8 cellular contexts compared by ENCODE assay signal in the genomic region with DNA sequence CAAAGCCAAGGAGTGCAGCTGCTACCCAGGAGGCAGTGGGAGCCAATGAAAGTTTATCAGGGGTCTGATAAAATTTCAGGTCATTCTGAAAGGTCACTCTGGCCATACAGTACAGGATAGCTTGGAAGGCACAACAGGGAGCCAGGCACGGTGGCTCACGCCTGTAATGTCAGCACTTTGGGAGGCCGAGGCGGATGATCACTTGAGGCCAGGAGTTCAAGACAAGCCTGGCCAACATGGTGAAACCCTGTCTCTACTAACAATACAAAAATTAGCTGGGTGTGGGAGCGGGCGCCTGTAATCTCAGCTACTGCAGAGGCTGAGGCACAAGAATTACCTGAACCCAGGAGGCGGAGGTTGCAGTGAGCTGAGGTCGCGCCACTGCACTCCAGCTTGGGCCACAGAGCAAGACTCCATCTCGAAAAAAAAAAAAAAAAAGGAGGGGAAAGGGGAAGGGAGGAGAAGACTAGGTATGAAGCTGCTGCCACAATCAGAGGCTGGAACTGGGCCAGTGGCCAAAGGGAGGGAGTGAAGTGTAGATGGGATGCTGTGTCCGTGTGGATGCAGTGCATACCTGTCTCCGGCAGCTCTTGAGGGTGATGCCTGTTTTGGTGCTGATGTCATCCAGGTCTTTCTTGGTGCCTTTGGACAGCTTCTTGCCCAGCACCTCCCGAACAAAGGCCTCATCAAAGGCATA. TPM values are rescaled to one million over a fixed set of nuclear protein-coding genes. Genes with fewer than 3 reads are reported as not detected.
DNase-seq lines count a peak whose midpoint lies in the region; ATAC-seq and TF ChIP-seq lines count a peak whose summit lies in the region.

No MANE protein-coding gene starts in this region.

- CTCF ChIA-PET in activated CD4-positive, alpha-beta memory T cell treated with anti-CD3 and anti-CD28 coated beads, Interleukin-2, amount 10 ng/mL, durations not matched to agents 7 days and 5 days (lab: Charles Lee), result interaction anchor here (0.6 to 10.0 kb wide), 18 partner anchors 8 to 176 kb away, joined by 3 to 251 read pairs (median 14); partner anchors contain the start of genes CFL1, CTSW, FOSL1 and KAT5

- DNase-seq in HFF-Myc (ENCODE audit: extremely low read depth, low read depth) (no peak), left ventricle myocardium superior (peak; percentile 37), DMS53 treated with DMSO at 0.1 percent for 48 hours (lab: John Stamatoyannopoulos, UW; ENCODE audit: unreplicated experiment) (no peak), NCI-H1105 (lab: John Stamatoyannopoulos, UW) (no peak), NCI-H446 (lab: John Stamatoyannopoulos, UW) (no peak)
- DNase-seq in activated CD4-positive, alpha-beta memory T cell treated with anti-CD3 and anti-CD28 coated beads, Interleukin-2, amount 10 ng/mL, durations not matched to agents 7 days and 5 days, result no peak

- TF ChIP-seq CTCF in HFF-Myc (IDR thresholded peaks at IDR 0.05; ENCODE audit: low read depth, low read length, missing control alignments), result no peak

- ATAC-seq in left ventricle myocardium superior, result no peak
- no peak for ATAC-seq in GM21515 (IDR thresholded peaks at IDR 0.05; ENCODE audit: unreplicated experiment)

- peak overlapping the region in 20 of 21 experiments; percentile 80 to 98 (median 89) for H3K27ac ChIP-seq in skin epidermis

- no peaks in the 10 kb centered on the region for H3K27me3 Mint-ChIP-seq in activated CD4-positive, alpha-beta memory T cell treated with anti-CD3 and anti-CD28 coated beads, Interleukin-2, amount 10 ng/mL, durations not matched to agents 7 days and 5 days

- H3K9me3 Mint-ChIP-seq in activated CD4-positive, alpha-beta memory T cell treated with anti-CD3 and anti-CD28 coated beads, Interleukin-2, amount 10 ng/mL, durations not matched to agents 7 days and 5 days, result no peaks in the 10 kb centered on the region

- peak overlapping the region; percentile 97 for H3K4me3 Mint-ChIP-seq in activated CD4-positive, alpha-beta memory T cell treated with anti-CD3 and anti-CD28 coated beads, Interleukin-2, amount 10 ng/mL, durations not matched to agents 7 days and 5 days

- intact Hi-C loops in left ventricle myocardium superior (cut with micrococcal nuclease), result loop anchor here (10.0 kb wide), 1 partner anchor 98 kb away; no protein-coding TSS in a partner anchor

- peak overlapping the region; percentile 90 for H3K27ac Mint-ChIP-seq in activated CD4-positive, alpha-beta memory T cell treated with anti-CD3 and anti-CD28 coated beads, Interleukin-2, amount 10 ng/mL, durations not matched to agents 7 days and 5 days

- H3K4me1 Mint-ChIP-seq in activated CD4-positive, alpha-beta memory T cell treated with anti-CD3 and anti-CD28 coated beads, Interleukin-2, amount 10 ng/mL, durations not matched to agents 7 days and 5 days, result peaks cover 68% of the 10 kb centered on the region

- POLR2A ChIA-PET in activated CD4-positive, alpha-beta memory T cell treated with anti-CD3 and anti-CD28 coated beads, Interleukin-2, amount 10 ng/mL, durations not matched to agents 7 days and 5 days (lab: Charles Lee), result interaction anchor here (1.0 to 11.5 kb wide), 8 partner anchors 13 to 115 kb away, joined by 3 to 284 read pairs (median 40); partner anchors contain the start of genes BANF1, CFL1, EIF1AD and FOSL1

- H3K4me3 ChIP-seq in HFF-Myc (replicated peaks; ENCODE audit: low read depth, low read length) (peak overlapping the region; percentile 87), skin epidermis (peak overlapping the region; percentile 47 to 78 (median 63))

- peaks cover 46% of the 10 kb centered on the region for H3K36me3 Mint-ChIP-seq in activated CD4-positive, alpha-beta memory T cell treated with anti-CD3 and anti-CD28 coated beads, Interleukin-2, amount 10 ng/mL, durations not matched to agents 7 days and 5 days (ENCODE audit: low read depth)

RNA-seq across cellular contexts. Expression of gene FIBP, which starts 1.1 kb away (rescaled TPM):
- 10 to 100 TPM; 71.7 to 77.4 TPM for total RNA-seq in activated CD4-positive, alpha-beta memory T cell treated with anti-CD3 and anti-CD28 coated beads, Interleukin-2, amount 10 ng/mL, durations not matched to agents 7 days and 5 days
- total RNA-seq in left ventricle myocardium superior, result 44.9 TPM

RNA-seq across cellular contexts. Expression of gene CCDC85B, which starts 3.3 kb away (rescaled TPM):
- total RNA-seq in activated CD4-positive, alpha-beta memory T cell treated with anti-CD3 and anti-CD28 coated beads, Interleukin-2, amount 10 ng/mL, durations not matched to agents 7 days and 5 days, result 10 to 100 TPM; 53.2 to 55.8 TPM
- total RNA-seq in left ventricle myocardium superior, result 30.0 TPM

RNA-seq across cellular contexts. Expression of gene CTSW, which starts 7.5 kb away (rescaled TPM):
- 10 to 100 TPM; 75.9 to 80.5 TPM for total RNA-seq in activated CD4-positive, alpha-beta memory T cell treated with anti-CD3 and anti-CD28 coated beads, Interleukin-2, amount 10 ng/mL, durations not matched to agents 7 days and 5 days
- 1.1 TPM for total RNA-seq in left ventricle myocardium superior

RNA-seq across cellular contexts. Expression of gene FOSL1, which starts 13.0 kb away (rescaled TPM):
- total RNA-seq in activated CD4-positive, alpha-beta memory T cell treated with anti-CD3 and anti-CD28 coated beads, Interleukin-2, amount 10 ng/mL, durations not matched to agents 7 days and 5 days, result 1 to 10 TPM; 4.5 to 5.0 TPM
- 0.32 TPM for total RNA-seq in left ventricle myocardium superior

RNA-seq across cellular contexts. Expression of gene EFEMP2, which starts 14.6 kb away (rescaled TPM):
- 10 to 100 TPM; 13.8 to 14.7 TPM for total RNA-seq in activated CD4-positive, alpha-beta memory T cell treated with anti-CD3 and anti-CD28 coated beads, Interleukin-2, amount 10 ng/mL, durations not matched to agents 7 days and 5 days
- 95.2 TPM for total RNA-seq in left ventricle myocardium superior

Comparison
In these comparisons a context has a peak if more than half of its experiments do, and no peak if none do; other contexts are left out.
1. RNA of gene CTSW, which starts 7.5 kb away (total RNA-seq): 75.9 to 80.5 TPM in activated CD4-positive, alpha-beta memory T cell treated with anti-CD3 and anti-CD28 coated beads, Interleukin-2, amount 10 ng/mL, durations not matched to agents 7 days and 5 days; 1.1 TPM in left ventricle myocardium superior (single experiment); every median in the first group is over 10 times any median in the second.